ENCODE assay signal across 9 cellular contexts in genomic region chr19:18349524-18350128, GRCh38. TPM values are rescaled to one million over a fixed set of nuclear protein-coding genes. Genes with fewer than 3 reads are reported as not detected.
DNase-seq lines count a peak whose midpoint lies in the region; ATAC-seq and TF ChIP-seq lines count a peak whose summit lies in the region.
"Had no signal": no experiment of that assay in that cellular context is flagged by ENCODE, and none has a peak within 500 bp of the region (broad histone marks: within the 10 kb centered on the region; RNA-seq: fewer than 3 reads in every experiment).

No MANE protein-coding gene starts in this region.

- H3K36me3 ChIP-seq in SJCRH30: no peaks in the 10 kb centered on the region

- H3K4me3 ChIP-seq in SJCRH30 (no peak overlapping the region), epithelial cell of proximal tubule (ENCODE audit: low read depth, low read length) (no peak overlapping the region)

- peak; percentile 81 for DNase-seq in COLO829 (ENCODE audit: low spot score)
- DNase-seq in GM20000 (ENCODE audit: low spot score): peak; percentile 66
- peak; percentile 68 to 78 for DNase-seq in SJCRH30
- no peak for DNase-seq in epithelial cell of proximal tubule (ENCODE audit: low read depth)
- peak; percentile 51 for DNase-seq in omental fat pad (ENCODE audit: low spot score)
- no peak for DNase-seq in stimulated activated naive CD4-positive, alpha-beta T cell (lab: John Stamatoyannopoulos, UW)
- DNase-seq: naive B cell had no signal

- H3K27ac ChIP-seq in SJCRH30: no peak overlapping the region

- peak; percentile 52 for TF ChIP-seq CTCF in GM20000 (IDR thresholded peaks at IDR 0.05; ENCODE audit: extremely low read depth, missing control alignments)
- TF ChIP-seq CTCF in epithelial cell of proximal tubule (conservative IDR thresholded peaks at IDR 0.05; ENCODE audit: low read depth, low read length): peak; percentile 94
- no peak for TF ChIP-seq CTCF in omental fat pad (IDR thresholded peaks at IDR 0.05)

- H3K4me1 ChIP-seq in SJCRH30: peaks cover 7% of the 10 kb centered on the region; the same call in 1 of the 2 replicates

- no peaks in the 10 kb centered on the region for H3K27me3 ChIP-seq in SJCRH30

- H3K9me3 ChIP-seq in SJCRH30 (replicated peaks): no peaks in the 10 kb centered on the region

- peak; percentile 49 for ATAC-seq in omental fat pad (ENCODE audit: low FRiP score)
- ATAC-seq in HG03378 (IDR thresholded peaks at IDR 0.05; ENCODE audit: unreplicated experiment): no peak
- no peak for ATAC-seq in HG02870 (IDR thresholded peaks at IDR 0.05; ENCODE audit: unreplicated experiment)

RNA-seq across cellular contexts. Expression of gene PGPEP1, which starts 9.2 kb away (rescaled TPM):
- total RNA-seq in SJCRH30 (2014; rRNA removed; shearing (Covaris generic)): 8.7 and 11.7 TPM in 2 replicates
- total RNA-seq in epithelial cell of proximal tubule: 5.4 and 7.5 TPM in 2 replicates
- 10 to 100 TPM; 15.6 to 25.2 (median 18.0) TPM for total RNA-seq in omental fat pad

RNA-seq across cellular contexts. Expression of gene LSM4, which starts 26.8 kb away (rescaled TPM):
- 378 and 427 TPM in 2 replicates for total RNA-seq in SJCRH30 (2014; rRNA removed; shearing (Covaris generic))
- 490 and 620 TPM in 2 replicates for total RNA-seq in epithelial cell of proximal tubule
- 100 to 1,000 TPM in 1 of 4 donors, 10 to 100 TPM in 3; 58.6 to 140 (median 93.1) TPM for total RNA-seq in omental fat pad

RNA-seq across cellular contexts. Expression of gene GDF15, which starts 36.3 kb away (rescaled TPM):
- total RNA-seq in SJCRH30 (2014; rRNA removed; shearing (Covaris generic)): 17.5 and 27.1 TPM in 2 replicates
- total RNA-seq in epithelial cell of proximal tubule: 76.3 and 262 TPM in 2 replicates
- 1 to 10 TPM; 1.9 to 4.6 (median 3.0) TPM for total RNA-seq in omental fat pad

RNA-seq across cellular contexts. Expression of gene LRRC25, which starts 47.8 kb away (rescaled TPM):
- not detected in 2 replicates for total RNA-seq in SJCRH30 (2014; rRNA removed; shearing (Covaris generic))
- total RNA-seq in epithelial cell of proximal tubule (0.06 TPM in 1 of 2 replicates, not detected in the other), omental fat pad (10 to 100 TPM; 11.8 to 37.2 (median 28.8) TPM)

Comparison
In these comparisons a context has a peak if more than half of its experiments do, and no peak if none do; other contexts are left out.
1. DNase-seq: peak in COLO829 (single experiment), GM20000 (single experiment), SJCRH30 (2 of 2) and omental fat pad (single experiment); none in epithelial cell of proximal tubule (single experiment) and stimulated activated naive CD4-positive, alpha-beta T cell (0 of 6).
2. CTCF ChIP-seq: peak in GM20000 (single experiment) and epithelial cell of proximal tubule (single experiment); none in omental fat pad (0 of 3).